Comparison of ENCODE assay signal across 2 cellular contexts in the genomic region with DNA sequence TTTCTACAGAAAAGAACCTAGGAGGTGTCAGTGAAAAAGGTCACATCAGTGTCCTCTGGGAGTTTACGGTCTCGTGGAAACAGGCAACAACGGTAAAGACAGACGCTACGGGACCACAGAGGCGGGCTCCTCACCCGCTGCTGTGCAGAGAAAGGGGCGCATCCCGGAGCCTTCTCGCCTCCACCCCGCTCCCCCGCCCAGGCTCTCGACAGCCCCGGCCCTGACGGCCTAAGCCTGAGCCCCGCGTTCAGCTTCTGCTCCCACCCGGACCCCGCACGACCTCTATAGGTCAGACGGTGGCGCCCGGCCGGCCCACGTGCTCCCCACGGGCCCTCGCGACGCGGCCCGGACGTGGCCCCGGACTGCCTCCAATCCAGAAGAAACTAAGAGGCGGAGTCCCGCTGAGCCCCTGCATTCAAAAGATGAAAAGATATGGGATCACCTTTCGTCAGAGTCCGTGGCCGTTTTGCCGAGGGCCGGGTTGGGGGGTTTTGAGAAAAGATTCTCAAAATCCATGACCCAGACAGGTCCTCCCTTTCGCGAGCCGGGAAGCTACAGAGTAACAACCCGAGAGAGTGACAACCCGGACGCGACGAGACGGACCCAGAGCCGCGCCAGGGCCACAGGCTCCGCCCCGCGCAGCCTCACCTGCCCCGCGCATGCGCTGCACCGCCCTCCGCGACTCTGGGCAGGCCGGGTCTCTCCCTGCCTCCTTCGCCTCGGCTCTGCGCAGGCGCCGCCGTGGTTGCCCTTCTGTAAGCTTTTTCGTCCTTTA.
TF ChIP-seq lines count a peak whose summit lies in the region.

A gene (minus strand): TSS at position 577 of the 775 bp plus-strand sequence. CDS start 61 bp downstream, at position 516.

TF ChIP-seq in A549, 52 proteins besides CTCF, POLR2A, EP300 and RAD21:
- TF ChIP-seq, protein P1, sequence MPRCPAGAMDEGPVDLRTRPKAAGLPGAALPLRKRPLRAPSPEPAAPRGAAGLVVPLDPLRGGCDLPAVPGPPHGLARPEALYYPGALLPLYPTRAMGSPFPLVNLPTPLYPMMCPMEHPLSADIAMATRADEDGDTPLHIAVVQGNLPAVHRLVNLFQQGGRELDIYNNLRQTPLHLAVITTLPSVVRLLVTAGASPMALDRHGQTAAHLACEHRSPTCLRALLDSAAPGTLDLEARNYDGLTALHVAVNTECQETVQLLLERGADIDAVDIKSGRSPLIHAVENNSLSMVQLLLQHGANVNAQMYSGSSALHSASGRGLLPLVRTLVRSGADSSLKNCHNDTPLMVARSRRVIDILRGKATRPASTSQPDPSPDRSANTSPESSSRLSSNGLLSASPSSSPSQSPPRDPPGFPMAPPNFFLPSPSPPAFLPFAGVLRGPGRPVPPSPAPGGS (IDR thresholded peaks at IDR 0.05) = peak; percentile 73; the same call in 1 of the 3 replicates
- TF ChIP-seq, protein P2, sequence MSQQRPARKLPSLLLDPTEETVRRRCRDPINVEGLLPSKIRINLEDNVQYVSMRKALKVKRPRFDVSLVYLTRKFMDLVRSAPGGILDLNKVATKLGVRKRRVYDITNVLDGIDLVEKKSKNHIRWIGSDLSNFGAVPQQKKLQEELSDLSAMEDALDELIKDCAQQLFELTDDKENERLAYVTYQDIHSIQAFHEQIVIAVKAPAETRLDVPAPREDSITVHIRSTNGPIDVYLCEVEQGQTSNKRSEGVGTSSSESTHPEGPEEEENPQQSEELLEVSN (IDR thresholded peaks at IDR 0.05; ENCODE audit: borderline replicate concordance, low read depth) = peak; percentile 96
- TF ChIP-seq TFCP2L1 (CRISPR knock-in tag; IDR thresholded peaks at IDR 0.05) (no peak), POLR2AphosphoS2 (conservative IDR thresholded peaks at IDR 0.05; ENCODE audit: low read length) (no peak), MAZ (IDR thresholded peaks at IDR 0.05; ENCODE audit: borderline replicate concordance, low read depth, low read length) (no peak), CEBPB (IDR thresholded peaks at IDR 0.05) (no peak), JUN (IDR thresholded peaks at IDR 0.05) (peak; percentile 35 to 70; a peak in 3 of 5 replicates), PHF8 (IDR thresholded peaks at IDR 0.05; ENCODE audit: borderline replicate concordance, low read depth) (peak; percentile 88), MYC (IDR thresholded peaks at IDR 0.05; ENCODE audit: borderline replicate concordance, low read length) (peak; percentile 87; the same call in 1 of the 2 replicates), ZSCAN20 (CRISPR knock-in tag; IDR thresholded peaks at IDR 0.05) (no peak), FOXS1 (CRISPR knock-in tag; IDR thresholded peaks at IDR 0.05) (no peak)
- TF ChIP-seq, protein P3, sequence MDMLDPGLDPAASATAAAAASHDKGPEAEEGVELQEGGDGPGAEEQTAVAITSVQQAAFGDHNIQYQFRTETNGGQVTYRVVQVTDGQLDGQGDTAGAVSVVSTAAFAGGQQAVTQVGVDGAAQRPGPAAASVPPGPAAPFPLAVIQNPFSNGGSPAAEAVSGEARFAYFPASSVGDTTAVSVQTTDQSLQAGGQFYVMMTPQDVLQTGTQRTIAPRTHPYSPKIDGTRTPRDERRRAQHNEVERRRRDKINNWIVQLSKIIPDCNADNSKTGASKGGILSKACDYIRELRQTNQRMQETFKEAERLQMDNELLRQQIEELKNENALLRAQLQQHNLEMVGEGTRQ (IDR thresholded peaks at IDR 0.05) = peak; percentile 63
- TF ChIP-seq, protein P4, sequence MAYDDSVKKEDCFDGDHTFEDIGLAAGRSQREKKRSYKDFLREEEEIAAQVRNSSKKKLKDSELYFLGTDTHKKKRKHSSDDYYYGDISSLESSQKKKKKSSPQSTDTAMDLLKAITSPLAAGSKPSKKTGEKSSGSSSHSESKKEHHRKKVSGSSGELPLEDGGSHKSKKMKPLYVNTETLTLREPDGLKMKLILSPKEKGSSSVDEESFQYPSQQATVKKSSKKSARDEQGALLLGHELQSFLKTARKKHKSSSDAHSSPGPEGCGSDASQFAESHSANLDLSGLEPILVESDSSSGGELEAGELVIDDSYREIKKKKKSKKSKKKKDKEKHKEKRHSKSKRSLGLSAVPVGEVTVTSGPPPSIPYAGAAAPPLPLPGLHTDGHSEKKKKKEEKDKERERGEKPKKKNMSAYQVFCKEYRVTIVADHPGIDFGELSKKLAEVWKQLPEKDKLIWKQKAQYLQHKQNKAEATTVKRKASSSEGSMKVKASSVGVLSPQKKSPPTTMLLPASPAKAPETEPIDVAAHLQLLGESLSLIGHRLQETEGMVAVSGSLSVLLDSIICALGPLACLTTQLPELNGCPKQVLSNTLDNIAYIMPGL (CRISPR knock-in tag; IDR thresholded peaks at IDR 0.05; ENCODE audit: borderline replicate concordance) = no peak
- TF ChIP-seq, protein P5, sequence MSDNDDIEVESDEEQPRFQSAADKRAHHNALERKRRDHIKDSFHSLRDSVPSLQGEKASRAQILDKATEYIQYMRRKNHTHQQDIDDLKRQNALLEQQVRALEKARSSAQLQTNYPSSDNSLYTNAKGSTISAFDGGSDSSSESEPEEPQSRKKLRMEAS (IDR thresholded peaks at IDR 0.05) = peak; percentile 99

TF ChIP-seq in K562, 482 proteins besides CTCF, POLR2A, EP300 and RAD21 (continued from another document and continues in another):
- TF ChIP-seq, protein P6, sequence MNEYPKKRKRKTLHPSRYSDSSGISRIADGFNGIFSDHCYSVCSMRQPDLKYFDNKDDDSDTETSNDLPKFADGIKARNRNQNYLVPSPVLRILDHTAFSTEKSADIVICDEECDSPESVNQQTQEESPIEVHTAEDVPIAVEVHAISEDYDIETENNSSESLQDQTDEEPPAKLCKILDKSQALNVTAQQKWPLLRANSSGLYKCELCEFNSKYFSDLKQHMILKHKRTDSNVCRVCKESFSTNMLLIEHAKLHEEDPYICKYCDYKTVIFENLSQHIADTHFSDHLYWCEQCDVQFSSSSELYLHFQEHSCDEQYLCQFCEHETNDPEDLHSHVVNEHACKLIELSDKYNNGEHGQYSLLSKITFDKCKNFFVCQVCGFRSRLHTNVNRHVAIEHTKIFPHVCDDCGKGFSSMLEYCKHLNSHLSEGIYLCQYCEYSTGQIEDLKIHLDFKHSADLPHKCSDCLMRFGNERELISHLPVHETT (CRISPR knock-in tag; conservative IDR thresholded peaks at IDR 0.05 in 1 of 2, IDR thresholded peaks at IDR 0.05 in 1 of 2) = peak in 1 of 2 experiments; percentile 39; a peak in 1 of 4 replicates
- peak; percentile 55; the same call in 1 of the 2 replicates for TF ChIP-seq ATF7 (IDR thresholded peaks at IDR 0.05)
- TF ChIP-seq MYC (IDR thresholded peaks at IDR 0.05; ENCODE audit: low read depth, low read length) = peak; percentile 98
- peak; percentile 97 for TF ChIP-seq MYC (CRISPR knock-in tag; IDR thresholded peaks at IDR 0.05; ENCODE audit: borderline replicate concordance, low read depth)
- TF ChIP-seq ELF1 (tag; IDR thresholded peaks at IDR 0.05) = 0 out of 2 replicates have a peak, but pooled peaks have one; percentile 28
- TF ChIP-seq, protein P7, sequence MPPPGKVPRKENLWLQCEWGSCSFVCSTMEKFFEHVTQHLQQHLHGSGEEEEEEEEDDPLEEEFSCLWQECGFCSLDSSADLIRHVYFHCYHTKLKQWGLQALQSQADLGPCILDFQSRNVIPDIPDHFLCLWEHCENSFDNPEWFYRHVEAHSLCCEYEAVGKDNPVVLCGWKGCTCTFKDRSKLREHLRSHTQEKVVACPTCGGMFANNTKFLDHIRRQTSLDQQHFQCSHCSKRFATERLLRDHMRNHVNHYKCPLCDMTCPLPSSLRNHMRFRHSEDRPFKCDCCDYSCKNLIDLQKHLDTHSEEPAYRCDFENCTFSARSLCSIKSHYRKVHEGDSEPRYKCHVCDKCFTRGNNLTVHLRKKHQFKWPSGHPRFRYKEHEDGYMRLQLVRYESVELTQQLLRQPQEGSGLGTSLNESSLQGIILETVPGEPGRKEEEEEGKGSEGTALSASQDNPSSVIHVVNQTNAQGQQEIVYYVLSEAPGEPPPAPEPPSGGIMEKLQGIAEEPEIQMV (tag; conservative IDR thresholded peaks at IDR 0.05; ENCODE audit: low read depth) = no peak
- TF ChIP-seq CTBP1 (IDR thresholded peaks at IDR 0.05; ENCODE audit: borderline replicate concordance) = peak; percentile 49
- TF ChIP-seq, protein P8, sequence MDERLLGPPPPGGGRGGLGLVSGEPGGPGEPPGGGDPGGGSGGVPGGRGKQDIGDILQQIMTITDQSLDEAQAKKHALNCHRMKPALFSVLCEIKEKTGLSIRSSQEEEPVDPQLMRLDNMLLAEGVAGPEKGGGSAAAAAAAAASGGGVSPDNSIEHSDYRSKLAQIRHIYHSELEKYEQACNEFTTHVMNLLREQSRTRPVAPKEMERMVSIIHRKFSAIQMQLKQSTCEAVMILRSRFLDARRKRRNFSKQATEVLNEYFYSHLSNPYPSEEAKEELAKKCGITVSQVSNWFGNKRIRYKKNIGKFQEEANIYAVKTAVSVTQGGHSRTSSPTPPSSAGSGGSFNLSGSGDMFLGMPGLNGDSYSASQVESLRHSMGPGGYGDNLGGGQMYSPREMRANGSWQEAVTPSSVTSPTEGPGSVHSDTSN (CRISPR knock-in tag; IDR thresholded peaks at IDR 0.05; ENCODE audit: low read depth) = no peak
- TF ChIP-seq, protein P8 (tag; conservative IDR thresholded peaks at IDR 0.05; ENCODE audit: low read depth) = 0 out of 2 replicates have a peak, but pooled peaks have one; percentile 27
- TF ChIP-seq, protein P9, sequence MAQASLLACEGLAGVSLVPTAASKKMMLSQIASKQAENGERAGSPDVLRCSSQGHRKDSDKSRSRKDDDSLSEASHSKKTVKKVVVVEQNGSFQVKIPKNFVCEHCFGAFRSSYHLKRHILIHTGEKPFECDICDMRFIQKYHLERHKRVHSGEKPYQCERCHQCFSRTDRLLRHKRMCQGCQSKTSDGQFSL (CRISPR knock-in tag; IDR thresholded peaks at IDR 0.05) = 0 out of 2 replicates have a peak, but pooled peaks have one; percentile 45
- TF ChIP-seq, protein P9 (tag; IDR thresholded peaks at IDR 0.05) = no peak
- TF ChIP-seq GATAD2A (IDR thresholded peaks at IDR 0.05) = peak; percentile 49; the same call in 1 of the 2 replicates
- 0 out of 2 replicates have a peak, but pooled peaks have one; percentile 51 for TF ChIP-seq ZNF41 (CRISPR knock-in tag; conservative IDR thresholded peaks at IDR 0.05)
- TF ChIP-seq FOXP1 (CRISPR knock-in tag; IDR thresholded peaks at IDR 0.05) = peak; percentile 71; the same call in 1 of the 2 replicates
- 0 out of 2 replicates have a peak, but pooled peaks have one; percentile 18 for TF ChIP-seq NFE2 (IDR thresholded peaks at IDR 0.05; ENCODE audit: low read depth)
- TF ChIP-seq, protein P3 (CRISPR knock-in tag; IDR thresholded peaks at IDR 0.05) = peak; percentile 80
- peak; percentile 83 for TF ChIP-seq SAP30 (IDR thresholded peaks at IDR 0.05; ENCODE audit: borderline replicate concordance, insufficient read depth, low read depth, low read length, poor library complexity, severe bottlenecking)
- TF ChIP-seq NUFIP1 (IDR thresholded peaks at IDR 0.05; ENCODE audit: partially characterized antibody) = no peak
- TF ChIP-seq TRIM24 (IDR thresholded peaks at IDR 0.05) = 0 out of 4 replicates have a peak, but pooled peaks of 1 of the 2 experiments have one; percentile 13
- peak in 1 of 2 experiments; percentile 88; a peak in 2 of 4 replicates for TF ChIP-seq HDAC1 (IDR thresholded peaks at IDR 0.05)
- peak; percentile 8; the same call in 1 of the 2 replicates for TF ChIP-seq GTF2F1 (IDR thresholded peaks at IDR 0.05; ENCODE audit: low read depth, low read length)
- TF ChIP-seq ZNF717 (CRISPR knock-in tag; IDR thresholded peaks at IDR 0.05) = no peak
- TF ChIP-seq ZNF316 (IDR thresholded peaks at IDR 0.05) = no peak
- TF ChIP-seq, protein P10, sequence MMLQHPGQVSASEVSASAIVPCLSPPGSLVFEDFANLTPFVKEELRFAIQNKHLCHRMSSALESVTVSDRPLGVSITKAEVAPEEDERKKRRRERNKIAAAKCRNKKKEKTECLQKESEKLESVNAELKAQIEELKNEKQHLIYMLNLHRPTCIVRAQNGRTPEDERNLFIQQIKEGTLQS (IDR thresholded peaks at IDR 0.05) = no peak
- TF ChIP-seq, protein P10 (CRISPR knock-in tag; conservative IDR thresholded peaks at IDR 0.05) = peak; percentile 55; the same call in 1 of the 2 replicates
- TF ChIP-seq PML (IDR thresholded peaks at IDR 0.05; ENCODE audit: low read length) = peak; percentile 81
- TF ChIP-seq, protein P5 (CRISPR knock-in tag; IDR thresholded peaks at IDR 0.05) = peak; percentile 96
- peak; percentile 56 for TF ChIP-seq NFIC (IDR thresholded peaks at IDR 0.05)
- TF ChIP-seq MIER1 (IDR thresholded peaks at IDR 0.05; ENCODE audit: low read depth) = no peak
- peak; percentile 21; the same call in 1 of the 2 replicates for TF ChIP-seq ZNF76 (CRISPR knock-in tag; IDR thresholded peaks at IDR 0.05; ENCODE audit: borderline replicate concordance)
- TF ChIP-seq, protein P11, sequence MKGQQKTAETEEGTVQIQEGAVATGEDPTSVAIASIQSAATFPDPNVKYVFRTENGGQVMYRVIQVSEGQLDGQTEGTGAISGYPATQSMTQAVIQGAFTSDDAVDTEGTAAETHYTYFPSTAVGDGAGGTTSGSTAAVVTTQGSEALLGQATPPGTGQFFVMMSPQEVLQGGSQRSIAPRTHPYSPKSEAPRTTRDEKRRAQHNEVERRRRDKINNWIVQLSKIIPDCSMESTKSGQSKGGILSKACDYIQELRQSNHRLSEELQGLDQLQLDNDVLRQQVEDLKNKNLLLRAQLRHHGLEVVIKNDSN (CRISPR knock-in tag; IDR thresholded peaks at IDR 0.05) = peak; percentile 71
